Comparison of ENCODE assay signal across 8 cellular contexts in the genomic region with DNA sequence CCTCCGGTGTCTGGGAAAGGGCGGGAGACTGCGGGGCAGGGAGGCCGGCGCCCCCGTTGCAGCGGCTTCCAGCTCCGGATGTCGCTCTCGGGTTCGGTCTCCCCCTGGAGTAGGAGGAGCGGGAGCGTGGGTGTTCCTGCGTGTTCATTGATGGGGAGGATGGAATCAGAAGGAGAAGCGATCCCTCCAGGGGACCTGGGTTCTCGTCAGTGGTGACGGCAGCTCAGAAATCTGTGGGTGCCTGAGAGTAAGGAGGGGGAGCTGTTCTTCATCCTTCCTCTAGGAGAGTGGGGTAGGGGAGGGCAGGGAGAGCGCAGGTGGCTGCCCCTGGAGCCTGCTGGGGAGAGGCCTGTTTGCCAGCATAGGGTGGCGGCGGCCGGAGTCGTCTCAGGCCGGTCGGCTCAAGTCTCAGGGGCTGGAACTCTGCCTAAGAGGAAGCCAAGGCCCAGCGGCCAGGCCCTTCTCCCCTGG. TPM values are rescaled to one million over a fixed set of nuclear protein-coding genes. Genes with fewer than 3 reads are reported as not detected.
DNase-seq lines count a peak whose midpoint lies in the region; ATAC-seq and TF ChIP-seq lines count a peak whose summit lies in the region.

No MANE protein-coding gene starts in this region.

- H3K27ac ChIP-seq in WERI-Rb-1 = no peak overlapping the region
- peak overlapping the region in 55 of 59 donors; percentile 40 to 96 (median 84) for H3K27ac ChIP-seq in dorsolateral prefrontal cortex
- H3K27ac ChIP-seq in lower lobe of right lung = peak overlapping the region; percentile 87

- TF ChIP-seq CTCF in AG10803 (conservative IDR thresholded peaks at IDR 0.05; ENCODE audit: low read length) (peak; percentile 20), HFF-Myc (IDR thresholded peaks at IDR 0.05; ENCODE audit: low read depth, low read length, missing control alignments) (no peak), WERI-Rb-1 (IDR thresholded peaks at IDR 0.05; ENCODE audit: low read depth, low read length) (no peak), dorsolateral prefrontal cortex (IDR thresholded peaks at IDR 0.05 in 54 of 56, conservative IDR thresholded peaks at IDR 0.05 in 2 of 56; ENCODE audit: low read depth in 1 of 56, partially characterized antibody in 56 of 56) (peak in 5 of 56 donors; percentile 3 to 17 (median 11)), lower lobe of right lung (IDR thresholded peaks at IDR 0.05) (no peak)

- peak; percentile 35 to 37 for ATAC-seq in lower lobe of right lung

- H3K9me3 ChIP-seq in WERI-Rb-1 (ENCODE audit: severe bottlenecking) (peaks cover 20% of the 10 kb centered on the region), lower lobe of right lung (no peaks in the 10 kb centered on the region)

- peaks cover 51% of the 10 kb centered on the region for H3K4me1 ChIP-seq in lower lobe of right lung

- intact Hi-C loops in dorsolateral prefrontal cortex (cut with DNase I) = no loop called here
- intact Hi-C loops in lower lobe of right lung (cut with DNase I) = no loop called here

- H3K4me3 ChIP-seq in AG10803 (ENCODE audit: low read length) (peak overlapping the region; percentile 84), HFF-Myc (replicated peaks; ENCODE audit: low read depth, low read length) (peak overlapping the region; percentile 68), WERI-Rb-1 (ENCODE audit: low read depth, low read length) (peak overlapping the region; percentile 7), dorsolateral prefrontal cortex (peak overlapping the region; percentile 62 to 97 (median 80)), lower lobe of right lung (peak overlapping the region; percentile 94)

- DNase-seq in AG10803 (ENCODE audit: low read depth) (no peak), HFF-Myc (ENCODE audit: extremely low read depth, low read depth) (no peak), WERI-Rb-1 (peak; percentile 9), dorsolateral prefrontal cortex (peak in 7 of 10 donors; percentile 21 to 78 (median 43)), lower lobe of right lung (peak; percentile 65), NCI-H128 (lab: John Stamatoyannopoulos, UW; ENCODE audit: unreplicated experiment) (no peak), NCI-H1417 treated with DMSO at 0.1 percent for 48 hours (lab: John Stamatoyannopoulos, UW) (no peak)
- DNase-seq in stimulated activated CD4-positive, alpha-beta T cell treated with anti-CD3 and anti-CD28 coated beads, TNF-alpha, amount 100 ng/mL, for 4 hours (ENCODE audit: low read depth in 3 of 3) = peak; percentile 24 to 30 (median 26)

- H3K27me3 ChIP-seq in WERI-Rb-1 (ENCODE audit: insufficient read depth, low read depth, severe bottlenecking) = peaks cover 95% of the 10 kb centered on the region
- peaks cover 0 to 8% (median 0%) of the 10 kb centered on the region in 45 donors for H3K27me3 ChIP-seq in dorsolateral prefrontal cortex
- H3K27me3 ChIP-seq in lower lobe of right lung (ENCODE audit: low read depth) = no peaks in the 10 kb centered on the region

- H3K36me3 ChIP-seq in WERI-Rb-1 (no peaks in the 10 kb centered on the region), lower lobe of right lung (no peaks in the 10 kb centered on the region)

RNA-seq across cellular contexts. Expression of gene UBASH3B, which starts 1.1 kb away (rescaled TPM):
- 10 to 100 TPM in 119 of 120 experiments, 1 to 10 TPM in 1; 5.9 to 36.7 (median 18.6) TPM for total RNA-seq in dorsolateral prefrontal cortex
- total RNA-seq in lower lobe of right lung = 64.7 TPM

Comparison
In these comparisons a context has a peak if more than half of its experiments do, and no peak if none do; other contexts are left out.
1. DNase-seq: peak in WERI-Rb-1 (single experiment), dorsolateral prefrontal cortex (7 of 10), lower lobe of right lung (single experiment) and stimulated activated CD4-positive, alpha-beta T cell treated with anti-CD3 and anti-CD28 coated beads, TNF-alpha, amount 100 ng/mL, for 4 hours (3 of 3); none in AG10803 (single experiment), HFF-Myc (single experiment), NCI-H128 (single experiment) and NCI-H1417 treated with DMSO at 0.1 percent for 48 hours (single experiment).
2. H3K4me3 ChIP-seq: peak in every context shown above with its lines; median percentile 94 in lower lobe of right lung; 84 in AG10803; 80 in dorsolateral prefrontal cortex; 68 in HFF-Myc; 7 in WERI-Rb-1.